In genomic region chr1:51644533-51645197, GRCh38 we compare ENCODE assay signal across 12 cellular contexts. TPM values are rescaled to one million over a fixed set of nuclear protein-coding genes. Genes with fewer than 3 reads are reported as not detected.
DNase-seq lines count a peak whose midpoint lies in the region; ATAC-seq, FAIRE-seq and TF ChIP-seq lines count a peak whose summit lies in the region.
"Had no signal": no experiment of that assay in that cellular context is flagged by ENCODE, and none has a peak within 500 bp of the region (broad histone marks: within the 10 kb centered on the region; RNA-seq: fewer than 3 reads in every experiment).

No MANE protein-coding gene starts in this region.

- TF ChIP-seq CTCF in bronchial epithelial cell (IDR thresholded peaks at IDR 0.05; ENCODE audit: insufficient read depth, low read length, severe bottlenecking) (no peak), lower lobe of right lung (IDR thresholded peaks at IDR 0.05) (no peak)

- peak overlapping the region; percentile 24; the same call in 1 of the 2 replicates for H3K9ac ChIP-seq in HUES64 (ENCODE audit: low read depth, low read length)

- no peak for FAIRE-seq in bronchial epithelial cell (lab: Jason Lieb, UNC)
- FAIRE-seq: GM12878 had no signal

- H3K9me3 ChIP-seq in HUES64 (ENCODE audit: insufficient read depth, low read depth, low read length), result no peaks in the 10 kb centered on the region
- no peaks in the 10 kb centered on the region for H3K9me3 ChIP-seq in lower lobe of right lung

- H3K27me3 ChIP-seq in ACC112 (ENCODE audit: insufficient read depth, low read length) (no peaks in the 10 kb centered on the region), HUES64 (ENCODE audit: insufficient read depth, low read length) (no peaks in the 10 kb centered on the region), bronchial epithelial cell (ENCODE audit: control insufficient read depth, insufficient read depth, low read length) (no peaks in the 10 kb centered on the region), lower lobe of right lung (ENCODE audit: low read depth) (no peaks in the 10 kb centered on the region)

- peaks cover 63% of the 10 kb centered on the region for H3K4me1 ChIP-seq in ACC112 (ENCODE audit: control insufficient read depth, insufficient read depth, low read length, unreplicated experiment)
- peaks cover 49% of the 10 kb centered on the region for H3K4me1 ChIP-seq in HUES64 (ENCODE audit: insufficient read depth, low read length)
- peaks cover 27% of the 10 kb centered on the region for H3K4me1 ChIP-seq in lower lobe of right lung

- ATAC-seq in GM19463 (IDR thresholded peaks at IDR 0.05; ENCODE audit: unreplicated experiment) (no peak), lower lobe of right lung (no peak), HG03280 (IDR thresholded peaks at IDR 0.05; ENCODE audit: unreplicated experiment) (no peak), HG02938 (IDR thresholded peaks at IDR 0.05; ENCODE audit: unreplicated experiment) (no peak)
- ATAC-seq: GM12878 had no signal

- no peak overlapping the region for H2AFZ ChIP-seq in ACC112 (ENCODE audit: low read length, unreplicated experiment)

- 81% methylated on average over 10 of the region's 10 CpGs for WGBS in HUES64

- peak; percentile 63 for DNase-seq in bronchial epithelial cell (ENCODE audit: low read depth)
- peak; percentile 57 for DNase-seq in kidney tubule cell (ENCODE audit: low spot score)
- no peak for DNase-seq in lower lobe of right lung
- DNase-seq: cerebellar nuclear complex, NCI-H187 treated with DMSO at 0.1 percent for 48 hours, SIG-M5 had no signal

- intact Hi-C loops in lower lobe of right lung (cut with DNase I), result no loop called here

- H3K4me3 ChIP-seq in ACC112 (ENCODE audit: low read depth, low read length) (peak overlapping the region; percentile 38; the same call in 1 of the 2 replicates), HUES64 (ENCODE audit: low read length) (no peak overlapping the region), bronchial epithelial cell (ENCODE audit: low read depth, low read length) (no peak overlapping the region), lower lobe of right lung (no peak overlapping the region)
- H3K4me3 ChIP-seq: GM12878 had no signal

- peak overlapping the region; percentile 81 for H3K27ac ChIP-seq in ACC112 (ENCODE audit: low read depth, low read length)
- no peak overlapping the region for H3K27ac ChIP-seq in HUES64 (ENCODE audit: low read depth, low read length)
- H3K27ac ChIP-seq in lower lobe of right lung, result no peak overlapping the region

- H3K79me2 ChIP-seq in ACC112 (ENCODE audit: control insufficient read depth, insufficient read depth, low read length, unreplicated experiment), result peaks cover 43% of the 10 kb centered on the region

- H3K36me3 ChIP-seq in ACC112 (ENCODE audit: insufficient read depth, low read length) (no peaks in the 10 kb centered on the region), HUES64 (ENCODE audit: insufficient read depth, low read length) (no peaks in the 10 kb centered on the region), bronchial epithelial cell (ENCODE audit: control insufficient read depth, insufficient read depth, low read length) (no peaks in the 10 kb centered on the region), lower lobe of right lung (no peaks in the 10 kb centered on the region)

RNA-seq across cellular contexts. Expression of gene OSBPL9, which starts 27.8 kb away (rescaled TPM):
- polyA plus RNA-seq in HUES64 (2013, experiment 1 of 2), result 60.0 TPM
- 70.1 TPM for polyA plus RNA-seq in HUES64 (2013, experiment 2 of 2)
- total RNA-seq in bronchial epithelial cell, result 66.4 and 69.8 TPM in 2 replicates
- total RNA-seq in lower lobe of right lung, result 65.4 TPM
